In the genomic region with DNA sequence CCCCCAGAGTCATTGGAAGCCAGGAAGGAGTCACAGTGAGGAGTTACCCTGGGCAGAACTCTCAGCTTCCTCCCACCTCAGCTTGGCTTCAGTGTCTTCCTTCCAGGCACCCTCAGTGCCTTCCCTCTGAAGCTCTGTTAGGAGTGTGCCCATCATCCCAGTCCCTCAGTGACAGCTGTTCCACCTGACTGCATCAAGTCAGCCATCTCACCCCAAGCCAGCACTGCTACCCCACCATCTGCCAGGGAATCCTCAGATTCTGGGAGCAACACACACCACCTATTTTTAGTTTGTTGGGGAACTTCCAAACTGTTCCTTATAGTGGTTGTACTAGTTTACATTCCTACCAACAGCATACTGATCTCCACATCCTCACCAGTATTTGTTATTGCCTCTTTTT, we compare ENCODE assay signal across 20 cellular contexts.
"Had no signal": no experiment of that assay in that cellular context is flagged by ENCODE, and none has a peak within 500 bp of the region (broad histone marks: within the 10 kb centered on the region; RNA-seq: fewer than 3 reads in every experiment).

No MANE protein-coding gene starts in this region.

- DNase-seq: colonic mucosa; effector CD8-positive, alpha-beta T cell; endodermal cell; foreskin keratinocyte; heart left ventricle; kidney; left lung; lower lobe of right lung; naive thymus-derived CD8-positive, alpha-beta T cell; right lobe of liver; small intestine; stimulated activated CD4-positive, alpha-beta T cell treated with anti-CD3 and anti-CD28 coated beads, Interleukin-15, amount 100 ng/mL, for 24 hours; stimulated activated CD4-positive, alpha-beta T cell treated with anti-CD3 and anti-CD28 coated beads, Interleukin-2, amount 100 ng/mL, for 48 hours; stimulated activated naive B cell treated with anti-CD40 and anti-IgM and Interleukin-4, amounts not matched to agents 10 μg/mL and 1 μg/mL and 100 μg/mL, for 72 hours; upper lobe of left lung; uterus had no signal

- H3K4me1 Mint-ChIP-seq: endodermal cell; naive thymus-derived CD8-positive, alpha-beta T cell; stimulated activated naive B cell treated with anti-CD40 and anti-IgM and Interleukin-4, amounts not matched to agents 10 μg/mL and 1 μg/mL and 100 μg/mL, for 72 hours had no signal

- H3K9me3 Mint-ChIP-seq: dendritic cell treated with granulocyte-macrophage colony-stimulating factor and Interleukin-4, amounts not matched to agents 40 ng/mL and 50 ng/mL, for 4 days had no signal

- H3K4me3 Mint-ChIP-seq: dendritic cell treated with granulocyte-macrophage colony-stimulating factor and Interleukin-4, amounts not matched to agents 40 ng/mL and 50 ng/mL, for 4 days; endodermal cell; naive thymus-derived CD8-positive, alpha-beta T cell; stimulated activated naive B cell treated with anti-CD40 and anti-IgM and Interleukin-4, amounts not matched to agents 10 μg/mL and 1 μg/mL and 100 μg/mL, for 72 hours; stimulated activated naive CD8-positive, alpha-beta T cell treated with anti-CD3 and anti-CD28 coated beads, Interleukin-15, Interleukin-2, amounts not matched to agents 100 ng/mL and 50 ng/mL, for 24 hours had no signal

- H3K27me3 Mint-ChIP-seq: progenitor cell of endocrine pancreas had no signal

- H3K27ac Mint-ChIP-seq: dendritic cell treated with granulocyte-macrophage colony-stimulating factor and Interleukin-4, amounts not matched to agents 40 ng/mL and 50 ng/mL, for 4 days; endodermal cell; progenitor cell of endocrine pancreas; stimulated activated naive B cell treated with anti-CD40 and anti-IgM and Interleukin-4, amounts not matched to agents 10 μg/mL and 1 μg/mL and 100 μg/mL, for 72 hours; stimulated activated naive CD8-positive, alpha-beta T cell treated with anti-CD3 and anti-CD28 coated beads, Interleukin-15, Interleukin-2, amounts not matched to agents 100 ng/mL and 50 ng/mL, for 24 hours had no signal

- ATAC-seq: foreskin keratinocyte; gastroesophageal sphincter; heart left ventricle; left lung; naive thymus-derived CD8-positive, alpha-beta T cell; stimulated activated naive B cell treated with anti-CD40 and anti-IgM and Interleukin-4, amounts not matched to agents 10 μg/mL and 1 μg/mL and 100 μg/mL, for 72 hours had no signal

- H3K36me3 Mint-ChIP-seq: stimulated activated naive B cell treated with anti-CD40 and anti-IgM and Interleukin-4, amounts not matched to agents 10 μg/mL and 1 μg/mL and 100 μg/mL, for 72 hours had no signal
